ENCODE assay signal across 1 cellular context in the genomic region with DNA sequence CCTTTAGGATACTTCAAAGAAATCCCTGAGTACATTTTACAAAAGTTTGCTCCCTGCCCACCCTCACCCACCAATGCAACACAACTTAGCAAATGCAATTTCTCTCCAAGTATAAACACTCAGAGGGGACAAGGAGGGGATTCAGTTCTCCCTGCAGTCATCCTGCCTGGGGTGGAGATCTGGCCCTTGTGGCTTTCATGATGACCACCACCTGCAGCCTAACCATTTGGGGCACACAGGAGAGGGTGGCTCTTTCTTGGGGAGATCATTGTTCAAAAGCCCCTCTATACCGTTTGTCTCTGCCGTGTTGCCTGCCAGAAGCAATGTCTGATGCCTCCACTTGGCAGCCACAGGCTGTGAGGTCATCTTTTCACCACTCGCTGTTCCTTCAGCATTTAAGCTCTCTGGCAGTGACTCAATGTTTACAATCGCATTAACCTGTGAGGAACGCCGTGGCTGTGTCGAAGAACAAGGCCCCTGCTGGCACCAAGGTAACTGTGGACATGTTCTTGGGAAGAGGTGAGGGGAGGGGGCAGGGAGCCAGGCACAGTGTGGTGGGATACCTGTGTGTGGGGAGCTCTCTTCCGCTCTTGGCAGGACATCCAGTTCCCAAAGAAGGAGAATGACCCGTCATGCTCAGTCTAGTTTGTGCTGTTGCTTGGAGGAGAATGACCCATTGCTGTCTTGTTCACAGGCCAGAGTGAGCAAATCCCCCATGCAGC.
TF ChIP-seq lines count a peak whose summit lies in the region.

No MANE protein-coding gene starts in this region.

TF ChIP-seq in K562, 482 proteins besides CTCF, POLR2A, EP300 and RAD21 (continued from another document):
- TF ChIP-seq, protein P1, sequence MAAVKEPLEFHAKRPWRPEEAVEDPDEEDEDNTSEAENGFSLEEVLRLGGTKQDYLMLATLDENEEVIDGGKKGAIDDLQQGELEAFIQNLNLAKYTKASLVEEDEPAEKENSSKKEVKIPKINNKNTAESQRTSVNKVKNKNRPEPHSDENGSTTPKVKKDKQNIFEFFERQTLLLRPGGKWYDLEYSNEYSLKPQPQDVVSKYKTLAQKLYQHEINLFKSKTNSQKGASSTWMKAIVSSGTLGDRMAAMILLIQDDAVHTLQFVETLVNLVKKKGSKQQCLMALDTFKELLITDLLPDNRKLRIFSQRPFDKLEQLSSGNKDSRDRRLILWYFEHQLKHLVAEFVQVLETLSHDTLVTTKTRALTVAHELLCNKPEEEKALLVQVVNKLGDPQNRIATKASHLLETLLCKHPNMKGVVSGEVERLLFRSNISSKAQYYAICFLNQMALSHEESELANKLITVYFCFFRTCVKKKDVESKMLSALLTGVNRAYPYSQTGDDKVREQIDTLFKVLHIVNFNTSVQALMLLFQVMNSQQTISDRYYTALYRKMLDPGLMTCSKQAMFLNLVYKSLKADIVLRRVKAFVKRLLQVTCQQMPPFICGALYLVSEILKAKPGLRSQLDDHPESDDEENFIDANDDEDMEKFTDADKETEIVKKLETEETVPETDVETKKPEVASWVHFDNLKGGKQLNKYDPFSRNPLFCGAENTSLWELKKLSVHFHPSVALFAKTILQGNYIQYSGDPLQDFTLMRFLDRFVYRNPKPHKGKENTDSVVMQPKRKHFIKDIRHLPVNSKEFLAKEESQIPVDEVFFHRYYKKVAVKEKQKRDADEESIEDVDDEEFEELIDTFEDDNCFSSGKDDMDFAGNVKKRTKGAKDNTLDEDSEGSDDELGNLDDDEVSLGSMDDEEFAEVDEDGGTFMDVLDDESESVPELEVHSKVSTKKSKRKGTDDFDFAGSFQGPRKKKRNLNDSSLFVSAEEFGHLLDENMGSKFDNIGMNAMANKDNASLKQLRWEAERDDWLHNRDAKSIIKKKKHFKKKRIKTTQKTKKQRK (IDR thresholded peaks at IDR 0.05; ENCODE audit: borderline replicate concordance, low read depth, low read length): no peak
- no peak for TF ChIP-seq PURB (CRISPR knock-in tag; IDR thresholded peaks at IDR 0.05; ENCODE audit: low read depth)
- no peak for TF ChIP-seq ZNF695 (CRISPR knock-in tag; IDR thresholded peaks at IDR 0.05)
- TF ChIP-seq, protein P2, sequence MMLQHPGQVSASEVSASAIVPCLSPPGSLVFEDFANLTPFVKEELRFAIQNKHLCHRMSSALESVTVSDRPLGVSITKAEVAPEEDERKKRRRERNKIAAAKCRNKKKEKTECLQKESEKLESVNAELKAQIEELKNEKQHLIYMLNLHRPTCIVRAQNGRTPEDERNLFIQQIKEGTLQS (IDR thresholded peaks at IDR 0.05): peak; percentile 45; the same call in 1 of the 2 replicates
- TF ChIP-seq, protein P2 (CRISPR knock-in tag; conservative IDR thresholded peaks at IDR 0.05): no peak
- no peak for TF ChIP-seq FOXP1 (CRISPR knock-in tag; IDR thresholded peaks at IDR 0.05)
- peak in 1 of 2 experiments; percentile 41; a peak in 1 of 4 replicates for TF ChIP-seq FOXA3 (CRISPR knock-in tag; conservative IDR thresholded peaks at IDR 0.05 in 1 of 2, IDR thresholded peaks at IDR 0.05 in 1 of 2)
- TF ChIP-seq MEF2A (IDR thresholded peaks at IDR 0.05; ENCODE audit: control insufficient read depth, low read depth, low read length): no peak
- TF ChIP-seq, protein P3, sequence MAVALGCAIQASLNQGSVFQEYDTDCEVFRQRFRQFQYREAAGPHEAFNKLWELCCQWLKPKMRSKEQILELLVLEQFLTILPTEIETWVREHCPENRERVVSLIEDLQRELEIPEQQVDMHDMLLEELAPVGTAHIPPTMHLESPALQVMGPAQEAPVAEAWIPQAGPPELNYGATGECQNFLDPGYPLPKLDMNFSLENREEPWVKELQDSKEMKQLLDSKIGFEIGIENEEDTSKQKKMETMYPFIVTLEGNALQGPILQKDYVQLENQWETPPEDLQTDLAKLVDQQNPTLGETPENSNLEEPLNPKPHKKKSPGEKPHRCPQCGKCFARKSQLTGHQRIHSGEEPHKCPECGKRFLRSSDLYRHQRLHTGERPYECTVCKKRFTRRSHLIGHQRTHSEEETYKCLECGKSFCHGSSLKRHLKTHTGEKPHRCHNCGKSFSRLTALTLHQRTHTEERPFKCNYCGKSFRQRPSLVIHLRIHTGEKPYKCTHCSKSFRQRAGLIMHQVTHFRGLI (CRISPR knock-in tag; IDR thresholded peaks at IDR 0.05): no peak
- no peak for TF ChIP-seq BRF1 (IDR thresholded peaks at IDR 0.05; ENCODE audit: borderline replicate concordance, extremely low read depth, insufficient read length)
- no peak for TF ChIP-seq HNRNPUL1 (IDR thresholded peaks at IDR 0.05; ENCODE audit: low read length)
- TF ChIP-seq JUND (IDR thresholded peaks at IDR 0.05; ENCODE audit: borderline replicate concordance, low read depth, low read length): peak; percentile 30; the same call in 1 of the 2 replicates
- TF ChIP-seq JUND (tag; IDR thresholded peaks at IDR 0.05; ENCODE audit: borderline replicate concordance, low read depth, low read length): peak; percentile 21; the same call in 1 of the 3 replicates
- no peak for TF ChIP-seq ZFX (CRISPR knock-in tag; IDR thresholded peaks at IDR 0.05)
- TF ChIP-seq, protein P4, sequence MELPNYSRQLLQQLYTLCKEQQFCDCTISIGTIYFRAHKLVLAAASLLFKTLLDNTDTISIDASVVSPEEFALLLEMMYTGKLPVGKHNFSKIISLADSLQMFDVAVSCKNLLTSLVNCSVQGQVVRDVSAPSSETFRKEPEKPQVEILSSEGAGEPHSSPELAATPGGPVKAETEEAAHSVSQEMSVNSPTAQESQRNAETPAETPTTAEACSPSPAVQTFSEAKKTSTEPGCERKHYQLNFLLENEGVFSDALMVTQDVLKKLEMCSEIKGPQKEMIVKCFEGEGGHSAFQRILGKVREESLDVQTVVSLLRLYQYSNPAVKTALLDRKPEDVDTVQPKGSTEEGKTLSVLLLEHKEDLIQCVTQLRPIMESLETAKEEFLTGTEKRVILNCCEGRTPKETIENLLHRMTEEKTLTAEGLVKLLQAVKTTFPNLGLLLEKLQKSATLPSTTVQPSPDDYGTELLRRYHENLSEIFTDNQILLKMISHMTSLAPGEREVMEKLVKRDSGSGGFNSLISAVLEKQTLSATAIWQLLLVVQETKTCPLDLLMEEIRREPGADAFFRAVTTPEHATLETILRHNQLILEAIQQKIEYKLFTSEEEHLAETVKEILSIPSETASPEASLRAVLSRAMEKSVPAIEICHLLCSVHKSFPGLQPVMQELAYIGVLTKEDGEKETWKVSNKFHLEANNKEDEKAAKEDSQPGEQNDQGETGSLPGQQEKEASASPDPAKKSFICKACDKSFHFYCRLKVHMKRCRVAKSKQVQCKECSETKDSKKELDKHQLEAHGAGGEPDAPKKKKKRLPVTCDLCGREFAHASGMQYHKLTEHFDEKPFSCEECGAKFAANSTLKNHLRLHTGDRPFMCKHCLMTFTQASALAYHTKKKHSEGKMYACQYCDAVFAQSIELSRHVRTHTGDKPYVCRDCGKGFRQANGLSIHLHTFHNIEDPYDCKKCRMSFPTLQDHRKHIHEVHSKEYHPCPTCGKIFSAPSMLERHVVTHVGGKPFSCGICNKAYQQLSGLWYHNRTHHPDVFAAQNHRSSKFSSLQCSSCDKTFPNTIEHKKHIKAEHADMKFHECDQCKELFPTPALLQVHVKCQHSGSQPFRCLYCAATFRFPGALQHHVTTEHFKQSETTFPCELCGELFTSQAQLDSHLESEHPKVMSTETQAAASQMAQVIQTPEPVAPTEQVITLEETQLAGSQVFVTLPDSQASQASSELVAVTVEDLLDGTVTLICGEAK (IDR thresholded peaks at IDR 0.05): no peak
- TF ChIP-seq, protein P4 (CRISPR knock-in tag; IDR thresholded peaks at IDR 0.05): no peak
- TF ChIP-seq ZNF445 (CRISPR knock-in tag; IDR thresholded peaks at IDR 0.05; ENCODE audit: low read depth): no peak
- TF ChIP-seq, protein P5, sequence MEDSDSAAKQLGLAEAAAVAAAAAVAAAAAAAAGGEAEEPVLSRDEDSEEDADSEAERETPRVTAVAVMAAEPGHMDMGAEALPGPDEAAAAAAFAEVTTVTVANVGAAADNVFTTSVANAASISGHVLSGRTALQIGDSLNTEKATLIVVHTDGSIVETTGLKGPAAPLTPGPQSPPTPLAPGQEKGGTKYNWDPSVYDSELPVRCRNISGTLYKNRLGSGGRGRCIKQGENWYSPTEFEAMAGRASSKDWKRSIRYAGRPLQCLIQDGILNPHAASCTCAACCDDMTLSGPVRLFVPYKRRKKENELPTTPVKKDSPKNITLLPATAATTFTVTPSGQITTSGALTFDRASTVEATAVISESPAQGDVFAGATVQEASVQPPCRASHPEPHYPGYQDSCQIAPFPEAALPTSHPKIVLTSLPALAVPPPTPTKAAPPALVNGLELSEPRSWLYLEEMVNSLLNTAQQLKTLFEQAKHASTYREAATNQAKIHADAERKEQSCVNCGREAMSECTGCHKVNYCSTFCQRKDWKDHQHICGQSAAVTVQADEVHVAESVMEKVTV (CRISPR knock-in tag; IDR thresholded peaks at IDR 0.05): no peak
- peak; percentile 69 for TF ChIP-seq FOSL1 (tag; conservative IDR thresholded peaks at IDR 0.05)
- TF ChIP-seq TBL1XR1 (IDR thresholded peaks at IDR 0.05; ENCODE audit: low read length in 2 of 2): no peak
- no peak for TF ChIP-seq MCM7 (IDR thresholded peaks at IDR 0.05)
